ENCODE assay signal across 19 cellular contexts in genomic region chr4:53684448-53684847, GRCh38.
"Had no signal": no experiment of that assay in that cellular context is flagged by ENCODE, and none has a peak within 500 bp of the region (broad histone marks: within the 10 kb centered on the region; RNA-seq: fewer than 3 reads in every experiment).

No MANE protein-coding gene starts in this region.

- H3K36me3 ChIP-seq: colonic mucosa, gastroesophageal sphincter, thyroid gland, upper lobe of left lung, uterus had no signal

- DNase-seq: colonic mucosa; effector CD4-positive, alpha-beta T cell; endodermal cell; erythroblast; glutamatergic neuron; kidney; left cardiac atrium; left ventricle myocardium superior; mesendoderm; naive thymus-derived CD4-positive, alpha-beta T cell; small intestine; stimulated activated CD4-positive, alpha-beta T cell treated with anti-CD3 and anti-CD28 coated beads, Interleukin-2, amount 100 ng/mL, for 48 hours; stimulated activated naive CD4-positive, alpha-beta T cell treated with Interleukin-2 at 50 U/mL for 16 hours; thyroid gland; upper lobe of left lung; uterus had no signal

- H3K9me3 Mint-ChIP-seq: endodermal cell, neural crest cell had no signal

- H3K4me1 ChIP-seq: colonic mucosa, gastroesophageal sphincter, upper lobe of left lung had no signal

- H3K27ac Mint-ChIP-seq: endodermal cell; naive thymus-derived CD4-positive, alpha-beta T cell had no signal

- ATAC-seq: gastroesophageal sphincter; left cardiac atrium; left ventricle myocardium superior; naive thymus-derived CD4-positive, alpha-beta T cell had no signal

- H3K4me3 Mint-ChIP-seq: endodermal cell; naive thymus-derived CD4-positive, alpha-beta T cell; neural crest cell had no signal

- H3K27me3 ChIP-seq: colonic mucosa, thyroid gland, upper lobe of left lung, uterus had no signal

- H3K4me3 ChIP-seq: colonic mucosa, gastroesophageal sphincter, lung, thyroid gland, upper lobe of left lung, uterus had no signal

- H3K4me1 Mint-ChIP-seq: endodermal cell; naive thymus-derived CD4-positive, alpha-beta T cell had no signal

- H3K27ac ChIP-seq: colonic mucosa, gastroesophageal sphincter, thyroid gland, upper lobe of left lung, uterus had no signal

- H3K9me3 ChIP-seq: colonic mucosa, gastroesophageal sphincter, thyroid gland, upper lobe of left lung, uterus had no signal

- H3K36me3 Mint-ChIP-seq: naive thymus-derived CD4-positive, alpha-beta T cell had no signal
